In the genomic region with DNA sequence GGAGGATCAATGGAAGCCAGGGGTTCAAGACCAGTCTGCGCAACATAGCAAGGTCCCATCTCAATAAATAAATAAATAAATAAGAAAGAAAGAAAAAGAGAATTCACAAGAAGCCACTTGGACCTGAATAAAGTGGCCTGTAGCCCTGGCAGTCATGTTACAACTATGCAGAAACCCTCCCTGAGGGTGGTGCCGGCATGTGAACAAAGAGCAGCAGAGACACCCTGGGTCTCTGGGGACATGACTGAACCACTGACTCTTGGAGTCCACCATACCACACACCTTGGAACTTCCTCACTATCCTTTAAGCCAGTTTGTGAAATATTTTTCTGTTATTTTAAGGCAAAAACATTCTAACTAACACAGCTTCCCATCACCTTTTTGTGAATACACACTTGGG, we compare ENCODE assay signal across 1 cellular context.
A peak's percentile ranks its signal among the peaks of the same experiment; 100 is the strongest.
TF ChIP-seq lines count a peak whose summit lies in the region.

No MANE protein-coding gene starts in this region.

TF ChIP-seq in GM12878, 131 proteins besides CTCF, POLR2A, EP300 and RAD21:
- TF ChIP-seq MEF2B (IDR thresholded peaks at IDR 0.05; ENCODE audit: partially characterized antibody, poor library complexity, severe bottlenecking) (peak; percentile 50), CBX5 (IDR thresholded peaks at IDR 0.05; ENCODE audit: low read depth) (no peak), SPI1 (IDR thresholded peaks at IDR 0.05; ENCODE audit: borderline replicate concordance, insufficient read depth, low read depth, low read length) (peak; percentile 11; the same call in 1 of the 2 replicates), KDM1A (IDR thresholded peaks at IDR 0.05; ENCODE audit: borderline replicate concordance) (no peak), POLR2AphosphoS5 (IDR thresholded peaks at IDR 0.05; ENCODE audit: low read length) (no peak)
TF ChIP-seq in GM12878: peak in this region for 2.
